In the genomic region with DNA sequence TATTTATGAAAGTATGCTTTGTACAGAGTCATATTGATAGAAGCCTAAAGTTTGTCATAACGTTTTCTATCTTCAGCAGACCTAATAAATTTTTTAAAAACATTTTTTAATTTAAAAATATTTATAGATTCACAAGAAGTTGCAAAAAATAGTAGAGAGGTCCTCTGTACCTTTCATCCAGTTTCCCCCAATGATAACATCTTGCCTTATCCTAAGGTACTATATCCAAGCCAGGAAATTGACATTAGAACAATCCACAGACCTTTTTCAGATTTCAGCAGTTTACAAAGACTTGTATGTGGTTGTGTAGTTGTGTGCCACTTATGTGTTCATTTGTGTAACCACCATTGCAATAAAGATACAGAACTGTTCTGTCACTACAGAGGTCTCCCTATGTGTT, we compare ENCODE assay signal across 11 cellular contexts.
"Had no signal": no experiment of that assay in that cellular context is flagged by ENCODE, and none has a peak within 500 bp of the region (broad histone marks: within the 10 kb centered on the region; RNA-seq: fewer than 3 reads in every experiment).

No MANE protein-coding gene starts in this region.

- H3K4me1 ChIP-seq: HAP-1 had no signal

- H3K27ac ChIP-seq: GM23248 had no signal

- H3K4me3 ChIP-seq: GM23248, GM23338, HAP-1 had no signal

- H3K9me3 ChIP-seq: HAP-1 had no signal

- H3K4me1 Mint-ChIP-seq: GM23338, H9 had no signal

- H3K27ac Mint-ChIP-seq: GM23338, H9, HFFc6 had no signal

- FAIRE-seq: H1, H54 had no signal

- DNase-seq: GM23248, GOT3, H7, H9, HCEC 1CT, HFFc6 had no signal

- H3K9ac ChIP-seq: GM23248 had no signal

- H2AFZ ChIP-seq: GM23248, GM23338 had no signal

- H3K36me3 ChIP-seq: HAP-1 had no signal

- H3K4me2 ChIP-seq: GM23338 had no signal

- H3K9me3 Mint-ChIP-seq: GM23338, H9, HFFc6 had no signal

- ATAC-seq: GM23338, HCT116 had no signal

- H3K4me3 Mint-ChIP-seq: GM23338, H9, HFFc6 had no signal
